Comparison of ENCODE assay signal across 8 cellular contexts in the genomic region with DNA sequence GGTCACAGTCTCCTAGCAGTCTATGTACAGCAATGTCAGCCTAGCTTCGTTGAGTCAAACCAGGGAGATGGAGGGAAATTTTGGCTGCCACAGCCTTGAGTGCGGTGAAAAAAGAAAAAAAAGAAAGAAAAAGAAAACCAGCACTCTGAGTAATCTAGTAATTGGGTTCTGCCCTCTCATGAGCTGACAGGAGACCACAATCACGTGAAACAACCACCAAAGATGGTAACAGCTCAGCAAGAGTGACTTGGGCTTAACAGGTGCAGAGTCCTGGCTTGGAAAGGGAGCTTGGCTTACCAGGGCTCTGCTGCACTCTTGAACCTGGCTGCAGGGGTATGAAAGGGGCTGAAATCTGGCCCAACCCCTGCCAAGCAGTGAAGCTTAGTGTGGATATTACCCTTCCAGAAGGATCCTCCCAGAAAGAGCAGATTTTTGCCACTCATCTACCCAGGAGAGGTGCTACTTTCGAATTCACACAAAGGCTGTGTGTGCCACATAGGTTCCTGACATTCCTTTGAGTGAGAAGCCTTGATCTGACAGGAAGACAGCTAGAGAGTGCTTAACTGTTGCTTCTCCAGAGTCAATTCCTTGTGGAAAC.
DNase-seq lines count a peak whose midpoint lies in the region; ATAC-seq, FAIRE-seq and TF ChIP-seq lines count a peak whose summit lies in the region.

No MANE protein-coding gene starts in this region.

- H3K9me3 ChIP-seq in keratinocyte (ENCODE audit: control insufficient read depth, low read depth, low read length) = no peaks in the 10 kb centered on the region

- H3K27ac ChIP-seq in keratinocyte (ENCODE audit: control insufficient read depth, insufficient read depth, low read length) = no peak overlapping the region

- FAIRE-seq in keratinocyte (lab: Jason Lieb, UNC) = peak; percentile 48

- no peak overlapping the region for H3K4me3 ChIP-seq in keratinocyte (ENCODE audit: control insufficient read depth in 2 of 3, extremely low read depth in 1 of 3, insufficient read depth in 2 of 3, low read depth in 1 of 3, low read length in 3 of 3)

- no peaks in the 10 kb centered on the region for H4K20me1 ChIP-seq in keratinocyte (ENCODE audit: control insufficient read depth, extremely low read depth, insufficient read depth, low read length)

- peaks cover 47% of the 10 kb centered on the region for H3K27me3 Mint-ChIP-seq in activated CD4-positive, alpha-beta T cell treated with anti-CD3 and anti-CD28 coated beads, Interleukin-2, amount 10 ng/mL, durations not matched to agents 24 days and 14 days
- no peaks in the 10 kb centered on the region for H3K27me3 Mint-ChIP-seq in stimulated activated naive CD8-positive, alpha-beta T cell treated with anti-CD3 and anti-CD28 coated beads, Interleukin-15, amount 100 ng/mL, for 72 hours
- no peaks in the 10 kb centered on the region for H3K27me3 Mint-ChIP-seq in chondrocyte (ENCODE audit: low read depth)

- H3K36me3 ChIP-seq in keratinocyte (ENCODE audit: control insufficient read depth in 2 of 2, extremely low read depth in 1 of 2, insufficient read depth in 2 of 2, low read length in 2 of 2) = no peaks in the 10 kb centered on the region

- intact Hi-C loops in activated CD4-positive, alpha-beta T cell treated with anti-CD3 and anti-CD28 coated beads, Interleukin-2, amount 10 ng/mL, durations not matched to agents 24 days and 14 days (cut with micrococcal nuclease) = loop anchor here (1.0 to 10.0 kb wide), 11 partner anchors 9 to 1214 kb away; a partner anchor contains a TSS

- no peaks in the 10 kb centered on the region for H3K9me1 ChIP-seq in keratinocyte (ENCODE audit: control insufficient read depth, extremely low read depth, insufficient read depth, low read length)

- dilution Hi-C loops in keratinocyte (cut with MboI; ENCODE audit: extremely low pct_ligation_motif_present, low sequenced_read_pairs) = no loop called here

- ATAC-seq in GM18909 (IDR thresholded peaks at IDR 0.05; ENCODE audit: poor library complexity, unreplicated experiment) (peak; percentile 91), HG03060 (IDR thresholded peaks at IDR 0.05; ENCODE audit: low read depth, unreplicated experiment) (peak; percentile 80), SK-N-SH treated with all-trans-retinoic acid at 6 μM for 48 hours (no peak)
- peak; percentile 93 for ATAC-seq in stimulated activated naive CD8-positive, alpha-beta T cell treated with anti-CD3 and anti-CD28 coated beads, Interleukin-15, amount 100 ng/mL, for 72 hours

- peak overlapping the region; percentile 66 for H3K4me3 Mint-ChIP-seq in activated CD4-positive, alpha-beta T cell treated with anti-CD3 and anti-CD28 coated beads, Interleukin-2, amount 10 ng/mL, durations not matched to agents 24 days and 14 days
- peak overlapping the region; percentile 75 to 76 for H3K4me3 Mint-ChIP-seq in stimulated activated naive CD8-positive, alpha-beta T cell treated with anti-CD3 and anti-CD28 coated beads, Interleukin-15, amount 100 ng/mL, for 72 hours
- H3K4me3 Mint-ChIP-seq in chondrocyte (ENCODE audit: unreplicated experiment) = no peak overlapping the region

- peaks cover 47% of the 10 kb centered on the region for H3K4me1 ChIP-seq in keratinocyte (ENCODE audit: control insufficient read depth, extremely low read depth, insufficient read depth, low read length)

- TF ChIP-seq CTCF in keratinocyte (optimal IDR thresholded peaks at IDR 0.05 in 1 of 3, IDR thresholded peaks at IDR 0.05 in 1 of 3, conservative IDR thresholded peaks at IDR 0.05 in 1 of 3; ENCODE audit: extremely low read depth in 1 of 3, insufficient read depth in 2 of 3, low read length in 3 of 3) (no peak), chondrocyte (IDR thresholded peaks at IDR 0.05) (no peak)

- H3K27ac Mint-ChIP-seq in activated CD4-positive, alpha-beta T cell treated with anti-CD3 and anti-CD28 coated beads, Interleukin-2, amount 10 ng/mL, durations not matched to agents 24 days and 14 days = peak overlapping the region; percentile 83
- H3K27ac Mint-ChIP-seq in stimulated activated naive CD8-positive, alpha-beta T cell treated with anti-CD3 and anti-CD28 coated beads, Interleukin-15, amount 100 ng/mL, for 72 hours = peak overlapping the region in 1 of 2 donors; percentile 37
- H3K27ac Mint-ChIP-seq in chondrocyte (ENCODE audit: unreplicated experiment) = no peak overlapping the region

- peaks cover 6% of the 10 kb centered on the region for H3K9me3 Mint-ChIP-seq in activated CD4-positive, alpha-beta T cell treated with anti-CD3 and anti-CD28 coated beads, Interleukin-2, amount 10 ng/mL, durations not matched to agents 24 days and 14 days
- peaks cover 0 to 5% of the 10 kb centered on the region in 2 donors for H3K9me3 Mint-ChIP-seq in stimulated activated naive CD8-positive, alpha-beta T cell treated with anti-CD3 and anti-CD28 coated beads, Interleukin-15, amount 100 ng/mL, for 72 hours
- peaks cover 6% of the 10 kb centered on the region for H3K9me3 Mint-ChIP-seq in chondrocyte (ENCODE audit: low read depth)

- H3K4me1 Mint-ChIP-seq in activated CD4-positive, alpha-beta T cell treated with anti-CD3 and anti-CD28 coated beads, Interleukin-2, amount 10 ng/mL, durations not matched to agents 24 days and 14 days = peaks cover 49% of the 10 kb centered on the region
- peaks cover 76% of the 10 kb centered on the region for H3K4me1 Mint-ChIP-seq in stimulated activated naive CD8-positive, alpha-beta T cell treated with anti-CD3 and anti-CD28 coated beads, Interleukin-15, amount 100 ng/mL, for 72 hours
- H3K4me1 Mint-ChIP-seq in chondrocyte (ENCODE audit: low read depth) = peaks cover 20% of the 10 kb centered on the region

- peaks cover 6% of the 10 kb centered on the region for H3K36me3 Mint-ChIP-seq in activated CD4-positive, alpha-beta T cell treated with anti-CD3 and anti-CD28 coated beads, Interleukin-2, amount 10 ng/mL, durations not matched to agents 24 days and 14 days (ENCODE audit: low read depth)
- no peaks in the 10 kb centered on the region for H3K36me3 Mint-ChIP-seq in chondrocyte (ENCODE audit: low read depth)

- H3K27me3 ChIP-seq in keratinocyte (ENCODE audit: control insufficient read depth, extremely low read depth, insufficient read depth, low read length) = no peaks in the 10 kb centered on the region

- H2AFZ ChIP-seq in keratinocyte (ENCODE audit: control insufficient read depth, low read length) = no peak overlapping the region

- H3K9ac ChIP-seq in keratinocyte (ENCODE audit: control insufficient read depth, extremely low read depth, insufficient read depth, low read length) = no peak overlapping the region

- no peaks in the 10 kb centered on the region for H3K79me2 ChIP-seq in keratinocyte (ENCODE audit: control insufficient read depth, insufficient read depth, low read length)

- DNase-seq in activated CD4-positive, alpha-beta T cell treated with anti-CD3 and anti-CD28 coated beads, Interleukin-2, amount 10 ng/mL, durations not matched to agents 24 days and 14 days = peak; percentile 94
- no peak for DNase-seq in keratinocyte (ENCODE audit: low read depth, low spot score)
- peak; percentile 73 to 86 for DNase-seq in stimulated activated naive CD8-positive, alpha-beta T cell treated with anti-CD3 and anti-CD28 coated beads, Interleukin-15, amount 100 ng/mL, for 72 hours
- no peak for DNase-seq in NCI-H2196 treated with DMSO at 0.1 percent for 48 hours (lab: John Stamatoyannopoulos, UW; ENCODE audit: unreplicated experiment)
- DNase-seq in chondrocyte (ENCODE audit: low spot score) = no peak

- no peak overlapping the region for H3K4me2 ChIP-seq in keratinocyte (ENCODE audit: control insufficient read depth, extremely low read depth, insufficient read depth, low read depth, low read length)

TF ChIP-seq in SK-N-SH treated with all-trans-retinoic acid at 6 μM for 48 hours, 23 proteins besides CTCF, POLR2A, EP300 and RAD21:
- TF ChIP-seq, protein P1, sequence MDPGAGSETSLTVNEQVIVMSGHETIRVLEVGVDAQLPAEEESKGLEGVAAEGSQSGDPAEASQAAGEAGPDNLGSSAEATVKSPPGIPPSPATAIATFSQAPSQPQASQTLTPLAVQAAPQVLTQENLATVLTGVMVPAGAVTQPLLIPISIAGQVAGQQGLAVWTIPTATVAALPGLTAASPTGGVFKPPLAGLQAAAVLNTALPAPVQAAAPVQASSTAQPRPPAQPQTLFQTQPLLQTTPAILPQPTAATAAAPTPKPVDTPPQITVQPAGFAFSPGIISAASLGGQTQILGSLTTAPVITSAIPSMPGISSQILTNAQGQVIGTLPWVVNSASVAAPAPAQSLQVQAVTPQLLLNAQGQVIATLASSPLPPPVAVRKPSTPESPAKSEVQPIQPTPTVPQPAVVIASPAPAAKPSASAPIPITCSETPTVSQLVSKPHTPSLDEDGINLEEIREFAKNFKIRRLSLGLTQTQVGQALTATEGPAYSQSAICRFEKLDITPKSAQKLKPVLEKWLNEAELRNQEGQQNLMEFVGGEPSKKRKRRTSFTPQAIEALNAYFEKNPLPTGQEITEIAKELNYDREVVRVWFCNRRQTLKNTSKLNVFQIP (CRISPR knock-in tag; IDR thresholded peaks at IDR 0.05; ENCODE audit: borderline replicate concordance, low read depth) = no peak

Comparison
In these comparisons a context has a peak if more than half of its experiments do, and no peak if none do; other contexts are left out.
1. DNase-seq: peak in activated CD4-positive, alpha-beta T cell treated with anti-CD3 and anti-CD28 coated beads, Interleukin-2, amount 10 ng/mL, durations not matched to agents 24 days and 14 days (single experiment) and stimulated activated naive CD8-positive, alpha-beta T cell treated with anti-CD3 and anti-CD28 coated beads, Interleukin-15, amount 100 ng/mL, for 72 hours (2 of 2); none in keratinocyte (single experiment), NCI-H2196 treated with DMSO at 0.1 percent for 48 hours (single experiment) and chondrocyte (single experiment).